Comparison of ENCODE assay signal across 10 cellular contexts in the genomic region with DNA sequence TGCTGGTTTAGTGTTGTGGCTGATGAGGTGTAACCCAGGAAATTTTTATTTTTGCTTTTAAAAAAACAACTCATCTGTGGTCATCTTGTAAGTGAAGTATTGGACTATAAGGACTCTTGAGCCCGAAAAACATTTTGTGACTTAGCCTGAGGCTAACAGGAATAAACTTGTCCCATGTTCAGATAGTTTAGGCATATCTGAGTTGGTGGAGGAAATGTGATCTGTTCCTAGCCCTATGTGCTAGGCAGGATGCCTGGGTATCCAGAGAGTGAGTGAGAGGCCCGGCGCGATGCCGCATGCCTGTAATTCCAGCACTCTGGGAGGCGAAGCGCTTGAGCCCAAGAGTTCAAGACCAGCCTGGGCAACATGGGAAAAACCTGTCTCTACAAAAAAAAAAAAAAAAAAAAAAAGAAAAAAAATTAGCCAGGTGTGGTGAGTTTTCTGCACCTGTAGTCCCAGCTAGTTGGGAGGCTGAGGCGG. TPM values are rescaled to one million over a fixed set of nuclear protein-coding genes. Genes with fewer than 3 reads are reported as not detected.
DNase-seq lines count a peak whose midpoint lies in the region; ATAC-seq and TF ChIP-seq lines count a peak whose summit lies in the region.
"Had no signal": no experiment of that assay in that cellular context is flagged by ENCODE, and none has a peak within 500 bp of the region (broad histone marks: within the 10 kb centered on the region; RNA-seq: fewer than 3 reads in every experiment).

No MANE protein-coding gene starts in this region.

- peak overlapping the region; percentile 87 for H3K4me2 ChIP-seq in H9 (ENCODE audit: insufficient read depth, insufficient read length, low read length)

- H3K27me3 Mint-ChIP-seq in H9 (ENCODE audit: low read depth) (no peaks in the 10 kb centered on the region), brain (peaks cover 3% of the 10 kb centered on the region)

- H3K4me1 ChIP-seq in H9 (ENCODE audit: insufficient read depth, low read length) (peaks cover 7% of the 10 kb centered on the region; the same call in 1 of the 2 replicates), mesodermal cell (ENCODE audit: control insufficient read depth, insufficient read depth, low read length, poor library complexity, severe bottlenecking) (peaks cover 24% of the 10 kb centered on the region)

- H2BK120ac ChIP-seq in H9 (ENCODE audit: low read depth, low read length, poor library complexity, severe bottlenecking) = no peak overlapping the region

- no peaks in the 10 kb centered on the region for H3K36me3 ChIP-seq in mesodermal cell (ENCODE audit: control insufficient read depth, insufficient read depth, low read length)

- POLR2A ChIA-PET in AG04450 (lab: Yijun Ruan, JAX) = no interaction called here

- no peak for DNase-seq in AG04450 (ENCODE audit: low read depth, low spot score)
- peak; percentile 52 for DNase-seq in H9
- DNase-seq in cerebellar cortex (ENCODE audit: low spot score) = no peak
- DNase-seq in EL = no peak
- DNase-seq: NCI-H1092 treated with DMSO at 0.1 percent for 48 hours had no signal

- no peak overlapping the region for H4K5ac ChIP-seq in H9 (ENCODE audit: insufficient read length, low read depth, low read length)

- H3K9ac ChIP-seq in H9 (ENCODE audit: extremely low read depth, insufficient read length, low read length) = no peak overlapping the region

- H3K27ac ChIP-seq in AG04450 (ENCODE audit: low read depth, low read length) (peak overlapping the region; percentile 81), H9 (ENCODE audit: insufficient read length, low read depth, low read length) (no peak overlapping the region), mesodermal cell (ENCODE audit: low read depth, low read length, severe bottlenecking) (peak overlapping the region; percentile 78)

- no peak overlapping the region for H3K4ac ChIP-seq in H9 (ENCODE audit: low read depth, low read length)

- H3K36me3 Mint-ChIP-seq in H9 (ENCODE audit: insufficient read depth in 1 of 3, low read depth in 3 of 3) (peaks cover 6 to 17% (median 10%) of the 10 kb centered on the region in 3 experiments; a peak in 5 of 7 replicates), brain (peaks cover 15% of the 10 kb centered on the region)

- no peak overlapping the region for H2BK12ac ChIP-seq in H9 (ENCODE audit: insufficient read length, low read depth, low read length)

- H2BK20ac ChIP-seq in H9 (ENCODE audit: low read depth, low read length, poor library complexity, severe bottlenecking) = no peak overlapping the region

- H2AFZ ChIP-seq in H9 (ENCODE audit: low read length) = no peak overlapping the region

- H4K8ac ChIP-seq in H9 (replicated peaks; ENCODE audit: insufficient read length, low read depth, low read length) = no peak overlapping the region

- H3K4me3 ChIP-seq in AG04450 (ENCODE audit: low read depth, low read length) (peak overlapping the region; percentile 25), mesodermal cell (ENCODE audit: extremely low read depth, insufficient read depth, low read length, poor library complexity, severe bottlenecking) (no peak overlapping the region)
- H3K4me3 ChIP-seq: skin epidermis had no signal

- peak overlapping the region; percentile 30 to 80 (median 80); a peak in 5 of 7 replicates for H3K27ac Mint-ChIP-seq in H9
- H3K27ac Mint-ChIP-seq in brain = peak overlapping the region in 3 of 5 experiments; percentile 50 to 68 (median 65)

- no peak overlapping the region for H4K91ac ChIP-seq in H9 (ENCODE audit: insufficient read length, low read depth, low read length)

- peak overlapping the region in 1 of 2 experiments; percentile 91; a peak in 1 of 5 replicates for H3K4me3 Mint-ChIP-seq in H9
- peak overlapping the region in 4 of 5 experiments; percentile 62 to 82 (median 66) for H3K4me3 Mint-ChIP-seq in brain

- no peak overlapping the region for H2BK15ac ChIP-seq in H9 (ENCODE audit: low read depth, low read length)

- no peaks in the 10 kb centered on the region for H3K79me1 ChIP-seq in H9 (ENCODE audit: insufficient read depth, low read depth, low read length, poor library complexity, severe bottlenecking)

- H2BK5ac ChIP-seq in H9 (ENCODE audit: insufficient read length, low read length) = no peak overlapping the region

- H2AK5ac ChIP-seq in H9 (ENCODE audit: insufficient read length, low read length) = no peak overlapping the region

- H3K9me3 Mint-ChIP-seq in H9 (peaks cover 0 to 37% of the 10 kb centered on the region in 2 experiments; a peak in 4 of 5 replicates), brain (peaks cover 0 to 10% (median 0%) of the 10 kb centered on the region in 5 experiments)

- H3K79me2 ChIP-seq in H9 (ENCODE audit: insufficient read depth, low read length) = peaks cover 59% of the 10 kb centered on the region

- WGBS in H9 (ENCODE audit: extremely low coverage, insufficient read length, low lambda C conversion rate) = no CpG with 5 or more reads among the region's 8 CpGs
- 100% methylated on average over 1 of the region's 8 CpGs; no CpG with 5 or more reads in 1 of the 2 experiments for WGBS in mesodermal cell (ENCODE audit: insufficient coverage in 2 of 2), 2 experiments

- no peak overlapping the region for H3T11ph ChIP-seq in H9 (ENCODE audit: low read length)

- H4K20me1 ChIP-seq in H9 (ENCODE audit: control insufficient read depth, insufficient read depth, insufficient read length) = no peaks in the 10 kb centered on the region

- H3K4me1 Mint-ChIP-seq in H9 (peaks cover 72 to 80% of the 10 kb centered on the region in 2 experiments), brain (peaks cover 74% of the 10 kb centered on the region)

- CTCF ChIA-PET in AG04450 (lab: Charles Lee) = no interaction called here

- H3K27me3 ChIP-seq in AG04450 (ENCODE audit: control insufficient read depth, insufficient read depth, low read length) = no peaks in the 10 kb centered on the region
- H3K27me3 ChIP-seq in H9 (ENCODE audit: insufficient read depth, low read length) = no peaks in the 10 kb centered on the region

- H3K14ac ChIP-seq in H9 (ENCODE audit: insufficient read depth, low read length) = no peak overlapping the region

- H3K23me2 ChIP-seq in H9 (ENCODE audit: insufficient read length, low read depth, low read length, poor library complexity, severe bottlenecking) = peaks cover 6% of the 10 kb centered on the region

- H3K56ac ChIP-seq in H9 (ENCODE audit: insufficient read length, low read depth, low read length) = no peak overlapping the region

- H3K9me3 ChIP-seq in AG04450 (ENCODE audit: control insufficient read depth, insufficient read depth, low read length) (no peaks in the 10 kb centered on the region), H9 (ENCODE audit: control insufficient read depth, low read depth, low read length) (no peaks in the 10 kb centered on the region), mesodermal cell (ENCODE audit: control insufficient read depth, low read length) (no peaks in the 10 kb centered on the region)

- TF ChIP-seq CTCF in AG04450 (IDR thresholded peaks at IDR 0.05; ENCODE audit: low read depth, low read length) (no peak), H9 (conservative IDR thresholded peaks at IDR 0.05) (no peak), brain (conservative IDR thresholded peaks at IDR 0.05) (no peak)

- ATAC-seq in GM19023 (IDR thresholded peaks at IDR 0.05; ENCODE audit: unreplicated experiment) (no peak), HG02973 (IDR thresholded peaks at IDR 0.05; ENCODE audit: unreplicated experiment) (no peak)

- no peak overlapping the region for H3K23ac ChIP-seq in H9 (ENCODE audit: insufficient read length, low read depth, low read length)

- no peak overlapping the region for H3K18ac ChIP-seq in H9 (ENCODE audit: insufficient read length, low read depth, low read length)

RNA-seq across cellular contexts. Expression of gene SMS, which starts 3.7 kb away (rescaled TPM):
- polyA plus RNA-seq in AG04450 (2011; rRNA removed) (131 and 175 TPM in 2 replicates), brain (ENCODE audit: insufficient read depth, low read depth, low replicate concordance) (147 TPM)
- 78.8 and 117 TPM in 2 replicates for polyA minus RNA-seq in AG04450 (2011; rRNA and poly(A)+ RNA removed)
- total RNA-seq in H9 (2021) = 411 and 415 TPM in 2 replicates
- polyA plus RNA-seq in mesodermal cell (2013, experiment 1 of 2) = 141 TPM
- polyA plus RNA-seq in mesodermal cell (2013, experiment 2 of 2) = 153 TPM
